ENCODE assay signal across 8 cellular contexts in genomic region chr5:83077662-83078261, GRCh38. TPM values are rescaled to one million over a fixed set of nuclear protein-coding genes. Genes with fewer than 3 reads are reported as not detected.
A peak's percentile ranks its signal among the peaks of the same experiment; 100 is the strongest.
DNase-seq lines count a peak whose midpoint lies in the region; ATAC-seq and TF ChIP-seq lines count a peak whose summit lies in the region.

No MANE protein-coding gene starts in this region.

- CTCF ChIA-PET in activated CD4-positive, alpha-beta memory T cell treated with anti-CD3 and anti-CD28 coated beads, Interleukin-2, amount 10 ng/mL, durations not matched to agents 7 days and 5 days (lab: Charles Lee), result interaction anchor here (1.0 to 1.2 kb wide), 3 partner anchors 23 to 1227 kb away, joined by 3 to 4 read pairs (median 3); no protein-coding TSS in a partner anchor

- no peaks in the 10 kb centered on the region for H3K27me3 ChIP-seq in HUES64 (ENCODE audit: insufficient read depth, low read length)
- no peaks in the 10 kb centered on the region for H3K27me3 ChIP-seq in heart left ventricle

- H3K4me3 ChIP-seq in HUES64 (ENCODE audit: low read length), result peak overlapping the region; percentile 98
- H3K4me3 ChIP-seq in heart left ventricle, result peak overlapping the region; percentile 56 to 97 (median 76)

- ATAC-seq in GM21526 (IDR thresholded peaks at IDR 0.05; ENCODE audit: low FRiP score, unreplicated experiment) (peak; percentile 10), heart left ventricle (peak in 2 of 4 donors; percentile 3 to 14)

- no peaks in the 10 kb centered on the region for H3K27me3 Mint-ChIP-seq in activated CD4-positive, alpha-beta memory T cell treated with anti-CD3 and anti-CD28 coated beads, Interleukin-2, amount 10 ng/mL, durations not matched to agents 7 days and 5 days

- intact Hi-C loops in heart left ventricle (cut with DNase I), result loop anchor here in 2 of 10 donors (2.0 to 10.0 kb wide), 6 partner anchors 200 to 725 kb away; no protein-coding TSS in a partner anchor

- 4% methylated on average over 13 of the region's 14 CpGs for WGBS in HUES64
- WGBS in heart left ventricle, 4 donors, result 3 to 7% (median 5%) methylated on average over 14 of the region's 14 CpGs

- no peak for TF ChIP-seq CTCF in heart left ventricle (IDR thresholded peaks at IDR 0.05)

- no peak for TF ChIP-seq POLR2A in heart left ventricle (IDR thresholded peaks at IDR 0.05)

- H3K36me3 ChIP-seq in HUES64 (ENCODE audit: insufficient read depth, low read length) (0 out of 2 replicates have a peak, but pooled peaks cover 4% of the 10 kb centered on the region), heart left ventricle (peaks cover 0 to 6% (median 0%) of the 10 kb centered on the region in 9 donors)

- POLR2A ChIA-PET in activated CD4-positive, alpha-beta memory T cell treated with anti-CD3 and anti-CD28 coated beads, Interleukin-2, amount 10 ng/mL, durations not matched to agents 7 days and 5 days (lab: Charles Lee), result interaction anchor here (0.8 to 2.0 kb wide), 10 partner anchors 8 to 799 kb away, joined by 3 to 9 read pairs (median 4); no protein-coding TSS in a partner anchor

- H3K27ac Mint-ChIP-seq in activated CD4-positive, alpha-beta memory T cell treated with anti-CD3 and anti-CD28 coated beads, Interleukin-2, amount 10 ng/mL, durations not matched to agents 7 days and 5 days, result peak overlapping the region; percentile 91

- no peaks in the 10 kb centered on the region for H3K9me3 Mint-ChIP-seq in activated CD4-positive, alpha-beta memory T cell treated with anti-CD3 and anti-CD28 coated beads, Interleukin-2, amount 10 ng/mL, durations not matched to agents 7 days and 5 days

- H3K9ac ChIP-seq in HUES64 (ENCODE audit: low read depth, low read length), result peak overlapping the region; percentile 77

- DNase-seq in EL (peak; percentile 45), heart left ventricle (no peak), renal cortical epithelial cell (ENCODE audit: low read depth) (peak; percentile 38), OCI-M2 (lab: John Stamatoyannopoulos, UW; ENCODE audit: unreplicated experiment) (no peak)
- DNase-seq in activated CD4-positive, alpha-beta memory T cell treated with anti-CD3 and anti-CD28 coated beads, Interleukin-2, amount 10 ng/mL, durations not matched to agents 7 days and 5 days, result peak; percentile 33
- DNase-seq in activated CD4-positive, CD25-positive, alpha-beta regulatory T cell treated with anti-CD3 and anti-CD28 coated beads, Interleukin-2, amount 50 U/mL, for 72 hours, result no peak

- H3K9me3 ChIP-seq in HUES64 (ENCODE audit: insufficient read depth, low read depth, low read length) (no peaks in the 10 kb centered on the region), heart left ventricle (no peaks in the 10 kb centered on the region)

- H3K36me3 Mint-ChIP-seq in activated CD4-positive, alpha-beta memory T cell treated with anti-CD3 and anti-CD28 coated beads, Interleukin-2, amount 10 ng/mL, durations not matched to agents 7 days and 5 days (ENCODE audit: low read depth), result peaks cover 34% of the 10 kb centered on the region

- H3K4me3 Mint-ChIP-seq in activated CD4-positive, alpha-beta memory T cell treated with anti-CD3 and anti-CD28 coated beads, Interleukin-2, amount 10 ng/mL, durations not matched to agents 7 days and 5 days, result peak overlapping the region; percentile 91

- H3K4me1 ChIP-seq in HUES64 (ENCODE audit: insufficient read depth, low read length) (peaks cover 20% of the 10 kb centered on the region), heart left ventricle (peaks cover 0 to 54% (median 30%) of the 10 kb centered on the region in 12 donors)

- H3K27ac ChIP-seq in HUES64 (ENCODE audit: low read depth, low read length) (peak overlapping the region; percentile 84), heart left ventricle (peak overlapping the region; percentile 41 to 95 (median 84))

- peaks cover 40% of the 10 kb centered on the region for H3K4me1 Mint-ChIP-seq in activated CD4-positive, alpha-beta memory T cell treated with anti-CD3 and anti-CD28 coated beads, Interleukin-2, amount 10 ng/mL, durations not matched to agents 7 days and 5 days

RNA-seq across cellular contexts. Expression of gene XRCC4, which starts 0.4 kb away (rescaled TPM):
- polyA plus RNA-seq in HUES64 (2013, experiment 1 of 2), result 10.8 TPM
- 15.5 TPM for polyA plus RNA-seq in HUES64 (2013, experiment 2 of 2)
- total RNA-seq in activated CD4-positive, alpha-beta memory T cell treated with anti-CD3 and anti-CD28 coated beads, Interleukin-2, amount 10 ng/mL, durations not matched to agents 7 days and 5 days, result 10 to 100 TPM; 10.5 to 13.0 TPM
- total RNA-seq in heart left ventricle (10 to 100 TPM in 3 of 9 donors, 1 to 10 TPM in 6; 3.3 to 50.5 (median 8.0) TPM), renal cortical epithelial cell (12.3 and 17.9 TPM in 2 replicates)
- 10 to 100 TPM in 1 of 2 donors, 1 to 10 TPM in 1; 3.4 to 22.0 TPM for polyA plus RNA-seq in heart left ventricle

RNA-seq across cellular contexts. Expression of gene TMEM167A, which starts 0.6 kb away (rescaled TPM):
- polyA plus RNA-seq in HUES64 (2013, experiment 1 of 2), result 103 TPM
- 99.4 TPM for polyA plus RNA-seq in HUES64 (2013, experiment 2 of 2)
- total RNA-seq in activated CD4-positive, alpha-beta memory T cell treated with anti-CD3 and anti-CD28 coated beads, Interleukin-2, amount 10 ng/mL, durations not matched to agents 7 days and 5 days, result 10 to 100 TPM; 78.4 to 81.2 TPM
- total RNA-seq in heart left ventricle (10 to 100 TPM; 21.4 to 62.7 (median 48.4) TPM), renal cortical epithelial cell (46.7 and 67.7 TPM in 2 replicates)
- 10 to 100 TPM; 16.7 to 49.0 TPM for polyA plus RNA-seq in heart left ventricle

Comparison
In these comparisons a context has a peak if more than half of its experiments do, and no peak if none do; other contexts are left out.
1. DNase-seq: peak in EL (single experiment), activated CD4-positive, alpha-beta memory T cell treated with anti-CD3 and anti-CD28 coated beads, Interleukin-2, amount 10 ng/mL, durations not matched to agents 7 days and 5 days (single experiment) and renal cortical epithelial cell (single experiment); none in heart left ventricle (0 of 5), OCI-M2 (single experiment) and activated CD4-positive, CD25-positive, alpha-beta regulatory T cell treated with anti-CD3 and anti-CD28 coated beads, Interleukin-2, amount 50 U/mL, for 72 hours (single experiment).